ENCODE assay signal across 9 cellular contexts in the genomic region with DNA sequence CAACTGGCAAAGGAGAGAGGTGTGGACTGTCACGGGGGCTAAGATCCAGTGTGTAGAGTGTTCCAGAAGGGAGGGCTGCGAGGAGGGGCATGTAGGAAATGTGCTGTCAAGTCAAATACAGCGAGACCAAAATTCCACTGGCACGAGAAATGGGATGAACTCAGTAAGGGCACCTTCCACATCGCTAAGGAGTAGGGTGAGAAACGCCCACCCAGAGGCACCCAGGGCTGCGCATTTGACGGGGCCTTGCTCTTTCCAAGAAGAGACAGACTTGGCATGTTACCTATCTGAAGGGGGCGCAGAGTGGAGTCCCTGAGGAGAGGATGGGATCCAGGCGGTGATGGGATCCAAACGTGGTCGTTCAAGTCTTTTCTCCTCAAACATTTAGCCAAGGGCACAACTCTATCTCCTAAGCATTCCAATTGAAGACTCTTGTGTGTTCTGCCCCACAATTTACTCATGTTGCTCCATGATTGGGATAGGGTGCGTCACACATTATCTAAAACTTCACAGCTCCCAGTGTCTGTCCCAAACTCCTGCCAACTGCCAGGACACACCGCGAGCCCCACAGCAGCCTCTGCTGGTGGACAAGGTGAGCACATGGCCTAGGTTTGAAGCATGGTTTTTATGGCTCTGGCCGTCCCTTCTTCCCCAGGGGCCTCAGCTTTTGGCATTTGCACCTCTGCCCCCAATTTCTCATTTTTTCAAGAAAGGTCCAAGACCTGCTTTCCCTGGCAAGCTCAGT. TPM values are rescaled to one million over a fixed set of nuclear protein-coding genes. Genes with fewer than 3 reads are reported as not detected.
DNase-seq lines count a peak whose midpoint lies in the region; ATAC-seq and TF ChIP-seq lines count a peak whose summit lies in the region.
"Had no signal": no experiment of that assay in that cellular context is flagged by ENCODE, and none has a peak within 500 bp of the region (broad histone marks: within the 10 kb centered on the region; RNA-seq: fewer than 3 reads in every experiment).

No MANE protein-coding gene starts in this region.

- intact Hi-C loops in sigmoid colon (cut with DNase I), result no loop called here

- no peak overlapping the region for H3K27ac ChIP-seq in caudate nucleus (ENCODE audit: low read depth, low read length)
- no peak overlapping the region for H3K27ac ChIP-seq in sigmoid colon

- no peaks in the 10 kb centered on the region for H3K9me3 Mint-ChIP-seq in nephron progenitor cell
- no peaks in the 10 kb centered on the region for H3K9me3 Mint-ChIP-seq in activated T-cell treated with anti-CD3 and anti-CD28 coated beads, Interleukin-2, amount 50 U/mL, for 4 hours

- ATAC-seq in activated T-cell treated with anti-CD3 and anti-CD28 coated beads, Interleukin-2, amount 50 U/mL, for 4 hours, result no peak

- H3K4me3 Mint-ChIP-seq in nephron progenitor cell, result no peak overlapping the region
- no peak overlapping the region for H3K4me3 Mint-ChIP-seq in activated T-cell treated with anti-CD3 and anti-CD28 coated beads, Interleukin-2, amount 50 U/mL, for 4 hours

- peaks cover 19% of the 10 kb centered on the region for H3K4me1 Mint-ChIP-seq in nephron progenitor cell
- peaks cover 6% of the 10 kb centered on the region for H3K4me1 Mint-ChIP-seq in activated T-cell treated with anti-CD3 and anti-CD28 coated beads, Interleukin-2, amount 50 U/mL, for 4 hours (ENCODE audit: low read depth)

- no peak for TF ChIP-seq EP300 in sigmoid colon (IDR thresholded peaks at IDR 0.05)

- peaks cover 0 to 14% (median 5%) of the 10 kb centered on the region in 4 donors for H3K4me1 ChIP-seq in sigmoid colon

- DNase-seq in NB4 (ENCODE audit: low read depth), result peak; percentile 48
- peak; percentile 44 for DNase-seq in ecto neural progenitor cell (ENCODE audit: low spot score)
- no peak for DNase-seq in nephron progenitor cell
- no peak for DNase-seq in caudate nucleus (lab: John Stamatoyannopoulos, UW)
- DNase-seq in sigmoid colon, result no peak
- no peak for DNase-seq in activated gamma-delta T cell (lab: John Stamatoyannopoulos, UW)
- DNase-seq in activated T-cell treated with anti-CD3 and anti-CD28 coated beads, Interleukin-2, amount 50 U/mL, for 4 hours, result no peak
- DNase-seq: effector CD8-positive, alpha-beta T cell had no signal

- TF ChIP-seq POLR2A in NB4 (IDR thresholded peaks at IDR 0.05; ENCODE audit: extremely low read depth, insufficient read length) (no peak), sigmoid colon (IDR thresholded peaks at IDR 0.05) (no peak)

- peak; percentile 52 for TF ChIP-seq CTCF in GM12874 (IDR thresholded peaks at IDR 0.05; ENCODE audit: insufficient read depth, low read depth, low read length)
- peak; percentile 69 for TF ChIP-seq CTCF in NB4 (IDR thresholded peaks at IDR 0.05; ENCODE audit: low read depth, low read length)
- TF ChIP-seq CTCF in nephron progenitor cell (IDR thresholded peaks at IDR 0.05), result peak; percentile 34
- TF ChIP-seq CTCF in sigmoid colon (IDR thresholded peaks at IDR 0.05), result no peak

- H3K36me3 ChIP-seq in sigmoid colon, result peaks cover 19 to 52% (median 41%) of the 10 kb centered on the region in 4 donors

- peaks cover 55% of the 10 kb centered on the region for H3K36me3 Mint-ChIP-seq in nephron progenitor cell (ENCODE audit: low read depth)
- H3K36me3 Mint-ChIP-seq in activated T-cell treated with anti-CD3 and anti-CD28 coated beads, Interleukin-2, amount 50 U/mL, for 4 hours (ENCODE audit: insufficient read depth), result peaks cover 43% of the 10 kb centered on the region

- H3K9me3 ChIP-seq in sigmoid colon, result no peaks in the 10 kb centered on the region

- no peaks in the 10 kb centered on the region for H3K27me3 ChIP-seq in sigmoid colon

- peaks cover 4% of the 10 kb centered on the region for H3K27me3 Mint-ChIP-seq in nephron progenitor cell (ENCODE audit: low read depth, poor library complexity)
- H3K27me3 Mint-ChIP-seq in activated T-cell treated with anti-CD3 and anti-CD28 coated beads, Interleukin-2, amount 50 U/mL, for 4 hours (ENCODE audit: low read depth), result no peaks in the 10 kb centered on the region

- H3K4me3 ChIP-seq in NB4 (ENCODE audit: low read depth, low read length) (no peak overlapping the region), sigmoid colon (no peak overlapping the region)

- WGBS in sigmoid colon, 2 donors, result 88 to 91% methylated on average over 16 of the region's 16 CpGs

- H3K27ac Mint-ChIP-seq in nephron progenitor cell, result no peak overlapping the region

RNA-seq across cellular contexts. Expression of gene SELENOS, which starts 7.6 kb away (rescaled TPM):
- 10 to 100 TPM; 39.3 to 62.1 (median 44.1) TPM for total RNA-seq in sigmoid colon
- 100 to 1,000 TPM in 1 of 3 donors, 10 to 100 TPM in 2; 55.9 to 127 (median 66.1) TPM for polyA plus RNA-seq in sigmoid colon
- 10 to 100 TPM; 51.8 to 68.1 (median 55.2) TPM for total RNA-seq in activated T-cell treated with anti-CD3 and anti-CD28 coated beads, Interleukin-2, amount 50 U/mL, for 4 hours

RNA-seq across cellular contexts. Expression of gene CHSY1, which starts 17.8 kb away (rescaled TPM):
- total RNA-seq in sigmoid colon, result 10 to 100 TPM; 11.2 to 13.6 (median 12.6) TPM
- 1 to 10 TPM; 1.8 to 8.2 (median 2.3) TPM for polyA plus RNA-seq in sigmoid colon
- total RNA-seq in activated T-cell treated with anti-CD3 and anti-CD28 coated beads, Interleukin-2, amount 50 U/mL, for 4 hours, result 10 to 100 TPM; 79.7 to 94.4 (median 88.0) TPM

RNA-seq across cellular contexts. Expression of gene SNRPA1, which starts 25.4 kb away (rescaled TPM):
- 10 to 100 TPM; 26.0 to 40.5 (median 33.7) TPM for total RNA-seq in sigmoid colon
- 10 to 100 TPM; 57.7 to 76.3 (median 70.3) TPM for polyA plus RNA-seq in sigmoid colon
- 100 to 1,000 TPM; 229 to 264 (median 233) TPM for total RNA-seq in activated T-cell treated with anti-CD3 and anti-CD28 coated beads, Interleukin-2, amount 50 U/mL, for 4 hours

Comparison
In these comparisons a context has a peak if more than half of its experiments do, and no peak if none do; other contexts are left out.
1. CTCF ChIP-seq: peak in GM12874 (single experiment), NB4 (single experiment) and nephron progenitor cell (single experiment); none in sigmoid colon (0 of 4).
2. DNase-seq: peak in NB4 (single experiment) and ecto neural progenitor cell (single experiment); none in nephron progenitor cell (single experiment), caudate nucleus (0 of 61), sigmoid colon (single experiment), activated gamma-delta T cell (single experiment) and activated T-cell treated with anti-CD3 and anti-CD28 coated beads, Interleukin-2, amount 50 U/mL, for 4 hours (single experiment).
3. RNA of gene CHSY1, which starts 17.8 kb away (total RNA-seq): 79.7 to 94.4 TPM in activated T-cell treated with anti-CD3 and anti-CD28 coated beads, Interleukin-2, amount 50 U/mL, for 4 hours; 11.2 to 13.6 TPM in sigmoid colon; every median in the first group is over 4 times any median in the second.
4. RNA of gene SNRPA1, which starts 25.4 kb away (total RNA-seq): 229 to 264 TPM in activated T-cell treated with anti-CD3 and anti-CD28 coated beads, Interleukin-2, amount 50 U/mL, for 4 hours; 26.0 to 40.5 TPM in sigmoid colon; every median in the first group is over 4 times any median in the second.